Comparison of ENCODE assay signal across 8 cellular contexts in genomic region chr5:100780376-100780870, GRCh38.
DNase-seq lines count a peak whose midpoint lies in the region; ATAC-seq and TF ChIP-seq lines count a peak whose summit lies in the region.

No MANE protein-coding gene starts in this region.

- no peaks in the 10 kb centered on the region for H3K36me3 ChIP-seq in esophagus squamous epithelium

- peaks cover 51% of the 10 kb centered on the region for H3K4me1 Mint-ChIP-seq in activated T-cell treated with anti-CD3 and anti-CD28 coated beads, Interleukin-2, amount 50 U/mL, for 24 hours (ENCODE audit: low read depth)

- no peak for TF ChIP-seq CTCF in esophagus squamous epithelium (IDR thresholded peaks at IDR 0.05)

- WGBS in esophagus squamous epithelium, 2 donors, result 53 to 63% methylated on average over 4 of the region's 4 CpGs

- no peaks in the 10 kb centered on the region for H3K27me3 ChIP-seq in esophagus squamous epithelium

- H3K4me3 ChIP-seq in esophagus squamous epithelium, result no peak overlapping the region

- H3K4me1 ChIP-seq in esophagus squamous epithelium, result peaks cover 0 to 14% (median 0%) of the 10 kb centered on the region in 3 donors

- H3K36me3 Mint-ChIP-seq in activated T-cell treated with anti-CD3 and anti-CD28 coated beads, Interleukin-2, amount 50 U/mL, for 24 hours (ENCODE audit: low read depth), result peaks cover 2% of the 10 kb centered on the region

- no peak for TF ChIP-seq POLR2A in esophagus squamous epithelium (IDR thresholded peaks at IDR 0.05)

- peak; percentile 61 for ATAC-seq in HG02970 (IDR thresholded peaks at IDR 0.05; ENCODE audit: low FRiP score, unreplicated experiment)

- H3K9me3 ChIP-seq in esophagus squamous epithelium, result no peaks in the 10 kb centered on the region

- H3K9me3 Mint-ChIP-seq in activated T-cell treated with anti-CD3 and anti-CD28 coated beads, Interleukin-2, amount 50 U/mL, for 24 hours, result peaks cover 2% of the 10 kb centered on the region

- no peaks in the 10 kb centered on the region for H3K27me3 Mint-ChIP-seq in activated T-cell treated with anti-CD3 and anti-CD28 coated beads, Interleukin-2, amount 50 U/mL, for 24 hours

- peak overlapping the region in 2 of 4 donors; percentile 47 to 64 for H3K27ac ChIP-seq in esophagus squamous epithelium

- peak overlapping the region; percentile 93 for H3K27ac Mint-ChIP-seq in activated T-cell treated with anti-CD3 and anti-CD28 coated beads, Interleukin-2, amount 50 U/mL, for 24 hours

- DNase-seq in activated T-cell treated with anti-CD3 and anti-CD28 coated beads, Interleukin-2, amount 50 U/mL, for 24 hours, result no peak
- no peak for DNase-seq in activated T-cell treated with anti-CD3 and anti-CD28 coated beads, Interleukin-2, amount 50 U/mL, for 1 hour
- peak; percentile 82 for DNase-seq in SIG-M5 treated with dmso at 0.1 percent for 504 hours (lab: John Stamatoyannopoulos, UW; ENCODE audit: unreplicated experiment)
- peak; percentile 54 for DNase-seq in pons (ENCODE audit: low spot score)
- DNase-seq in esophagus squamous epithelium (lab: John Stamatoyannopoulos, UW), result no peak
- no peak for DNase-seq in NCI-H446 treated with DMSO at 0.1 percent for 48 hours (lab: John Stamatoyannopoulos, UW)
- DNase-seq in GM19238 (ENCODE audit: insufficient read length, low spot score), result no peak

- H3K4me3 Mint-ChIP-seq in activated T-cell treated with anti-CD3 and anti-CD28 coated beads, Interleukin-2, amount 50 U/mL, for 24 hours, result peak overlapping the region; percentile 53

- intact Hi-C loops in esophagus squamous epithelium (cut with DNase I), result no loop called here

Comparison
In these comparisons a context has a peak if more than half of its experiments do, and no peak if none do; other contexts are left out.
1. DNase-seq: peak in SIG-M5 treated with dmso at 0.1 percent for 504 hours (single experiment) and pons (single experiment); none in activated T-cell treated with anti-CD3 and anti-CD28 coated beads, Interleukin-2, amount 50 U/mL, for 24 hours (single experiment), activated T-cell treated with anti-CD3 and anti-CD28 coated beads, Interleukin-2, amount 50 U/mL, for 1 hour (single experiment), esophagus squamous epithelium (single experiment), NCI-H446 treated with DMSO at 0.1 percent for 48 hours (single experiment) and GM19238 (single experiment).